11 cellular contexts compared by ENCODE assay signal in the genomic region with DNA sequence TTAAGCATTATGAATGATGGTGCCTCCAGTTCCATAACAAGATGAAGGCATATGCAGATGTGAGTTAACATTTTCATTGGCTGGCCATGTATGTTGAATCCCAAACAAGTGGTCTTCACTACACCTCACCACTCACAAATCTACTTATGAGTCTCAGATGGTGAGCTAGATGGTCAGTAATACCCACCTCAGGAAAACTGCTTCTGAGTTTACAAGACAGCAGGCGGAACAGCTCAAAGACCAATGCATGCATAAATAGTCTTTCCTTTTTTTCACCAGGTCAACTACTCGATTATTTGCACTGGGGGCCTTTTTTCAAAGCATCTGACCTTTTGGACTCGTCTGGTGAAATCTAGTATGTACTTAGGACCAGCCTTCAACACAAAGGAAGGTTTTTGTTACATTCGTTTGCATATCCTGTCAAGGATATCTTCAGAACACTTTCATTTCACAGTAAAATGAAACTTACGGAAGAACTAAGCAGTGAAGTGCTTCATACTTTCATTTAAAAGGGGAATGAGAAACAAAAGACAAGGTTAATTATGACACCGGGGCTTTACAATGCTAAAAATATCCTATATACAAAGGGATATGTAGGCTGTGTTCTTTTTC. TPM values are rescaled to one million over a fixed set of nuclear protein-coding genes. Genes with fewer than 3 reads are reported as not detected.
DNase-seq lines count a peak whose midpoint lies in the region; ATAC-seq and TF ChIP-seq lines count a peak whose summit lies in the region.
"Had no signal": no experiment of that assay in that cellular context is flagged by ENCODE, and none has a peak within 500 bp of the region (broad histone marks: within the 10 kb centered on the region; RNA-seq: fewer than 3 reads in every experiment).

No MANE protein-coding gene starts in this region.

- peaks cover 13% of the 10 kb centered on the region for H3K4me1 ChIP-seq in OCI-LY3 (ENCODE audit: low read length)

- H3K4me2 ChIP-seq in OCI-LY3 (ENCODE audit: low read length), result peak overlapping the region; percentile 84

- H3K4me1 Mint-ChIP-seq in stimulated activated naive CD8-positive, alpha-beta T cell treated with anti-CD3 and anti-CD28 coated beads, Interleukin-15, Interleukin-2, amounts not matched to agents 100 ng/mL and 50 ng/mL, for 24 hours (ENCODE audit: low read depth), result peaks cover 17% of the 10 kb centered on the region
- H3K4me1 Mint-ChIP-seq: central memory CD8-positive, alpha-beta T cell had no signal

- no peaks in the 10 kb centered on the region for H4K20me1 ChIP-seq in OCI-LY3 (ENCODE audit: insufficient read depth, low read length)

- peak overlapping the region; percentile 65 for H3K4me3 ChIP-seq in OCI-LY3 (ENCODE audit: low read length)
- H3K4me3 ChIP-seq in H7 (ENCODE audit: insufficient read depth, low read depth, low read length), result no peak overlapping the region
- H3K4me3 ChIP-seq: skin epidermis had no signal

- H3K27me3 Mint-ChIP-seq in stimulated activated naive CD8-positive, alpha-beta T cell treated with anti-CD3 and anti-CD28 coated beads, Interleukin-15, Interleukin-2, amounts not matched to agents 100 ng/mL and 50 ng/mL, for 24 hours, result no peaks in the 10 kb centered on the region

- H3K27ac ChIP-seq in OCI-LY3 (ENCODE audit: low read length), result no peak overlapping the region

- peak overlapping the region; percentile 73; the same call in 1 of the 2 replicates for H2AFZ ChIP-seq in OCI-LY3 (ENCODE audit: low read depth, low read length)

- peak overlapping the region; percentile 69 for H3K4me3 Mint-ChIP-seq in stimulated activated naive CD8-positive, alpha-beta T cell treated with anti-CD3 and anti-CD28 coated beads, Interleukin-15, Interleukin-2, amounts not matched to agents 100 ng/mL and 50 ng/mL, for 24 hours
- H3K4me3 Mint-ChIP-seq: central memory CD8-positive, alpha-beta T cell had no signal

- no peaks in the 10 kb centered on the region for H3K9me3 ChIP-seq in OCI-LY3 (ENCODE audit: insufficient read depth, low read length)

- H3K9me3 Mint-ChIP-seq in stimulated activated naive CD8-positive, alpha-beta T cell treated with anti-CD3 and anti-CD28 coated beads, Interleukin-15, Interleukin-2, amounts not matched to agents 100 ng/mL and 50 ng/mL, for 24 hours, result no peaks in the 10 kb centered on the region
- H3K9me3 Mint-ChIP-seq: central memory CD8-positive, alpha-beta T cell had no signal

- H3K36me3 ChIP-seq in OCI-LY3 (replicated peaks; ENCODE audit: low read depth, low read length) (no peaks in the 10 kb centered on the region), H7 (replicated peaks; ENCODE audit: control insufficient read depth, insufficient read depth, low read length) (no peaks in the 10 kb centered on the region)

- DNase-seq in stimulated activated naive CD8-positive, alpha-beta T cell treated with anti-CD3 and anti-CD28 coated beads, Interleukin-15, Interleukin-2, amounts not matched to agents 100 U/mL and 50 U/mL, for 24 hours, result no peak
- DNase-seq in OCI-M2 (lab: John Stamatoyannopoulos, UW; ENCODE audit: unreplicated experiment) (no peak), NCI-H82 (lab: John Stamatoyannopoulos, UW) (no peak), H7 (no peak)
- no peak for DNase-seq in activated effector memory CD4-positive, alpha-beta T cell treated with Interleukin-2 at 50 U/mL for 16 hours
- DNase-seq: KBM-7 had no signal

- H3K27me3 ChIP-seq in OCI-LY3 (ENCODE audit: low read depth, low read length) (no peaks in the 10 kb centered on the region), H7 (ENCODE audit: control insufficient read depth, insufficient read depth, low read length) (no peaks in the 10 kb centered on the region)

- H3K36me3 Mint-ChIP-seq in stimulated activated naive CD8-positive, alpha-beta T cell treated with anti-CD3 and anti-CD28 coated beads, Interleukin-15, Interleukin-2, amounts not matched to agents 100 ng/mL and 50 ng/mL, for 24 hours (ENCODE audit: low read depth), result no peaks in the 10 kb centered on the region

- H3K79me2 ChIP-seq in OCI-LY3 (ENCODE audit: low read length), result no peaks in the 10 kb centered on the region

- ATAC-seq in stimulated activated naive CD8-positive, alpha-beta T cell treated with anti-CD3 and anti-CD28 coated beads, Interleukin-15, Interleukin-2, amounts not matched to agents 100 U/mL and 50 U/mL, for 24 hours, result no peak
- peak; percentile 93 for ATAC-seq in HG02763 (IDR thresholded peaks at IDR 0.05; ENCODE audit: unreplicated experiment)

- TF ChIP-seq CTCF in OCI-LY3 (IDR thresholded peaks at IDR 0.05; ENCODE audit: low read depth, low read length), result no peak

- peak overlapping the region; percentile 21; the same call in 1 of the 2 replicates for H3K9ac ChIP-seq in OCI-LY3 (ENCODE audit: low read length)

- peak overlapping the region; percentile 76 for H3K27ac Mint-ChIP-seq in stimulated activated naive CD8-positive, alpha-beta T cell treated with anti-CD3 and anti-CD28 coated beads, Interleukin-15, Interleukin-2, amounts not matched to agents 100 ng/mL and 50 ng/mL, for 24 hours

RNA-seq across cellular contexts. Expression of a gene that starts 23.1 kb away (rescaled TPM):
- total RNA-seq in H7 (2014; rRNA removed; shearing (Covaris generic)), result not detected in 2 replicates

RNA-seq across cellular contexts. Expression of a gene that starts 52.6 kb away (rescaled TPM):
- 57.8 and 65.4 TPM in 2 replicates for total RNA-seq in H7 (2014; rRNA removed; shearing (Covaris generic))
